In genomic region chr14:71169028-71169427, GRCh38 we compare ENCODE assay signal across 13 cellular contexts.
DNase-seq lines count a peak whose midpoint lies in the region; ATAC-seq and TF ChIP-seq lines count a peak whose summit lies in the region.
"Had no signal": no experiment of that assay in that cellular context is flagged by ENCODE, and none has a peak within 500 bp of the region (broad histone marks: within the 10 kb centered on the region; RNA-seq: fewer than 3 reads in every experiment).

No MANE protein-coding gene starts in this region.

- DNase-seq in GM12864 (ENCODE audit: low read depth) (peak; percentile 39), KBM-7 (peak; percentile 3), WTC11 (ENCODE audit: low spot score) (no peak), putamen (ENCODE audit: low spot score) (no peak), NCI-H2196 (lab: John Stamatoyannopoulos, UW; ENCODE audit: unreplicated experiment) (no peak), prostate gland (ENCODE audit: low spot score) (no peak)
- DNase-seq in naive thymus-derived CD4-positive, alpha-beta T cell = peak in 2 of 9 donors; percentile 3 to 4
- DNase-seq: heart right ventricle, HFFc6, MV-4-11, NCI-H748 treated with DMSO at 0.1 percent for 48 hours, posterior cingulate gyrus, SK-N-SH had no signal

- POLR2A ChIA-PET in WTC11 (lab: Charles Lee) = no interaction called here
- POLR2A ChIA-PET in naive thymus-derived CD4-positive, alpha-beta T cell (lab: Charles Lee) = no interaction called here

- intact Hi-C loops in naive thymus-derived CD4-positive, alpha-beta T cell (cut with micrococcal nuclease) = no loop called here
- intact Hi-C loops in prostate gland (cut with DNase I) = no loop called here

- no peak overlapping the region for H3K4me3 Mint-ChIP-seq in WTC11
- peak overlapping the region in 9 of 10 donors; percentile 54 to 88 (median 73) for H3K4me3 Mint-ChIP-seq in naive thymus-derived CD4-positive, alpha-beta T cell
- H3K4me3 Mint-ChIP-seq: HFFc6 had no signal

- H3K36me3 Mint-ChIP-seq in WTC11 = no peaks in the 10 kb centered on the region
- no peaks in the 10 kb centered on the region for H3K36me3 Mint-ChIP-seq in naive thymus-derived CD4-positive, alpha-beta T cell

- CTCF ChIA-PET in WTC11 (lab: Charles Lee) = interaction anchor here (0.6 kb wide), 2 partner anchors 43 to 118 kb away, joined by 3 read pairs; no protein-coding TSS in a partner anchor
- CTCF ChIA-PET in naive thymus-derived CD4-positive, alpha-beta T cell (lab: Charles Lee) = interaction anchor here (0.6 kb wide), 2 partner anchors 685 to 1124 kb away, joined by 3 to 4 read pairs; no protein-coding TSS in a partner anchor

- TF ChIP-seq POLR2A in prostate gland (IDR thresholded peaks at IDR 0.05) = no peak

- H3K9me3 Mint-ChIP-seq in WTC11 = no peaks in the 10 kb centered on the region
- H3K9me3 Mint-ChIP-seq in naive thymus-derived CD4-positive, alpha-beta T cell = no peaks in the 10 kb centered on the region

- no peaks in the 10 kb centered on the region for H3K9me3 ChIP-seq in naive thymus-derived CD4-positive, alpha-beta T cell (ENCODE audit: control insufficient read depth in 2 of 3, low read length in 3 of 3)
- no peaks in the 10 kb centered on the region for H3K9me3 ChIP-seq in prostate gland
- H3K9me3 ChIP-seq: heart right ventricle, SK-N-SH had no signal

- peaks cover 0 to 3% of the 10 kb centered on the region in 2 donors for H3K4me1 ChIP-seq in naive thymus-derived CD4-positive, alpha-beta T cell (ENCODE audit: control insufficient read depth in 2 of 2, insufficient read depth in 2 of 2, low read length in 2 of 2)
- no peaks in the 10 kb centered on the region for H3K4me1 ChIP-seq in prostate gland (replicated peaks)

- H3K27me3 Mint-ChIP-seq in WTC11 (ENCODE audit: low read depth) = no peaks in the 10 kb centered on the region
- peaks cover 13 to 23% (median 21%) of the 10 kb centered on the region in 5 donors for H3K27me3 Mint-ChIP-seq in naive thymus-derived CD4-positive, alpha-beta T cell

- no peaks in the 10 kb centered on the region for H3K27me3 ChIP-seq in naive thymus-derived CD4-positive, alpha-beta T cell (ENCODE audit: control insufficient read depth in 2 of 2, insufficient read depth in 2 of 2, low read length in 2 of 2)
- H3K27me3 ChIP-seq in prostate gland (replicated peaks; ENCODE audit: insufficient read depth) = no peaks in the 10 kb centered on the region

- ATAC-seq in WTC11 = no peak
- ATAC-seq in naive thymus-derived CD4-positive, alpha-beta T cell = peak; percentile 61
- ATAC-seq: heart right ventricle had no signal

- H3K4me1 Mint-ChIP-seq in WTC11 = peaks cover 3% of the 10 kb centered on the region
- peaks cover 11 to 26% (median 14%) of the 10 kb centered on the region in 7 donors for H3K4me1 Mint-ChIP-seq in naive thymus-derived CD4-positive, alpha-beta T cell

- H3K27ac ChIP-seq in naive thymus-derived CD4-positive, alpha-beta T cell (ENCODE audit: low read depth, low read length) = no peak overlapping the region
- H3K27ac ChIP-seq in prostate gland = no peak overlapping the region
- H3K27ac ChIP-seq: heart right ventricle had no signal

- peak overlapping the region; percentile 57 for H3K4me3 ChIP-seq in GM12864 (ENCODE audit: low read depth, low read length)
- H3K4me3 ChIP-seq in naive thymus-derived CD4-positive, alpha-beta T cell (ENCODE audit: low read length) = no peak overlapping the region
- no peak overlapping the region for H3K4me3 ChIP-seq in prostate gland

- in situ Hi-C loops in KBM-7 (cut with MboI; ENCODE audit: low pct_unique_long_range_greater_than_20kb, low sequenced_read_pairs) = no loop called here

- H3K27ac Mint-ChIP-seq in WTC11 = no peak overlapping the region
- peak overlapping the region in 2 of 9 donors; percentile 6 to 30 for H3K27ac Mint-ChIP-seq in naive thymus-derived CD4-positive, alpha-beta T cell
- H3K27ac Mint-ChIP-seq: HFFc6 had no signal

- WGBS in prostate gland = 82% methylated on average over 4 of the region's 4 CpGs

- no peaks in the 10 kb centered on the region for H3K36me3 ChIP-seq in naive thymus-derived CD4-positive, alpha-beta T cell (ENCODE audit: control insufficient read depth in 2 of 3, insufficient read depth in 3 of 3, low read length in 3 of 3)
- H3K36me3 ChIP-seq in prostate gland = no peaks in the 10 kb centered on the region
- H3K36me3 ChIP-seq: heart right ventricle had no signal

- no peak for TF ChIP-seq CTCF in GM12864 (IDR thresholded peaks at IDR 0.05; ENCODE audit: low read depth, low read length, missing control alignments)
- TF ChIP-seq CTCF in WTC11 (IDR thresholded peaks at IDR 0.05) = no peak
- no peak for TF ChIP-seq CTCF in prostate gland (IDR thresholded peaks at IDR 0.05)

TF ChIP-seq in WTC11, 78 proteins besides CTCF, POLR2A, EP300 and RAD21:
- no peak for TF ChIP-seq JAZF1 (CRISPR knock-in tag; IDR thresholded peaks at IDR 0.05)
- no peak for TF ChIP-seq MAX (CRISPR knock-in tag; IDR thresholded peaks at IDR 0.05)
- TF ChIP-seq ZNF425 (CRISPR knock-in tag; conservative IDR thresholded peaks at IDR 0.05) = no peak
- no peak for TF ChIP-seq ZNF281 (CRISPR knock-in tag; IDR thresholded peaks at IDR 0.05)
- 0 out of 2 replicates have a peak, but pooled peaks have one; percentile 43 for TF ChIP-seq NFYB (CRISPR knock-in tag; conservative IDR thresholded peaks at IDR 0.05; ENCODE audit: low read depth)
- TF ChIP-seq USF2 (CRISPR knock-in tag; IDR thresholded peaks at IDR 0.05) = peak; percentile 42

Comparison
In these comparisons a context has a peak if more than half of its experiments do, and no peak if none do; other contexts are left out.
1. DNase-seq: peak in GM12864 (single experiment) and KBM-7 (single experiment); none in WTC11 (single experiment), putamen (single experiment), NCI-H2196 (single experiment) and prostate gland (single experiment).